12 cellular contexts compared by ENCODE assay signal in the genomic region with DNA sequence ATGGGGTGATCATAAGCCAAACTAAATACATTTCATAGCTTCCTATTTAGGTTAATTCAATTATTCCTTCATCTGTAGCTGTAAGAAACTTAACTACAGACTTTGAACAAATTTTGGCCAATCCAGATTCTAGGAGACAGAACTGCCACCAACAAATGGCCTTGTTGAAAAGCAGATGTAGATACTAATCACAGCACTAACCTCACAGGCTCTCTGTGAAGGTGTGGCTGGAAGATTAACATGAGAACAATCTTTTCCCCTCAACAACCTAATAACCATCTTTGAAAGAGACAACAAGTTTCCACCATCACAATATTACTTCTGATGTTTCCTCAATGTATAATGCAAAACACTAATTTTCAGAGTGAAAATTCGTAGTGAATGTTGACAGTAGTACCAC.
DNase-seq lines count a peak whose midpoint lies in the region; ATAC-seq and TF ChIP-seq lines count a peak whose summit lies in the region.
"Had no signal": no experiment of that assay in that cellular context is flagged by ENCODE, and none has a peak within 500 bp of the region (broad histone marks: within the 10 kb centered on the region; RNA-seq: fewer than 3 reads in every experiment).

No MANE protein-coding gene starts in this region.

- 77 to 89% (median 81%) methylated on average over 1 of the region's 1 CpG for WGBS in adrenal gland, 4 donors

- H3K27me3 Mint-ChIP-seq in activated naive CD4-positive, alpha-beta T cell treated with anti-CD3 and anti-CD28 coated beads, Interleukin-2, amount 50 U/mL, for 24 hours, result no peaks in the 10 kb centered on the region
- no peaks in the 10 kb centered on the region for H3K27me3 Mint-ChIP-seq in activated naive CD8-positive, alpha-beta T cell treated with anti-CD3 and anti-CD28 coated beads for 36 hours
- no peaks in the 10 kb centered on the region for H3K27me3 Mint-ChIP-seq in type B pancreatic cell

- TF ChIP-seq CTCF in type B pancreatic cell (conservative IDR thresholded peaks at IDR 0.05) (no peak), adrenal gland (IDR thresholded peaks at IDR 0.05) (no peak)

- peak overlapping the region; percentile 3 to 89 for H3K4me3 ChIP-seq in muscle layer of duodenum (ENCODE audit: low read depth in 1 of 2, low read length in 2 of 2)
- peak overlapping the region in 1 of 4 donors; percentile 96 for H3K4me3 ChIP-seq in adrenal gland

- peaks cover 71% of the 10 kb centered on the region for H3K4me1 Mint-ChIP-seq in activated naive CD4-positive, alpha-beta T cell treated with anti-CD3 and anti-CD28 coated beads, Interleukin-2, amount 50 U/mL, for 24 hours
- H3K4me1 Mint-ChIP-seq in activated naive CD8-positive, alpha-beta T cell treated with anti-CD3 and anti-CD28 coated beads for 36 hours, result peaks cover 54% of the 10 kb centered on the region
- peaks cover 41% of the 10 kb centered on the region for H3K4me1 Mint-ChIP-seq in type B pancreatic cell (ENCODE audit: unreplicated experiment)

- H3K36me3 Mint-ChIP-seq in activated naive CD4-positive, alpha-beta T cell treated with anti-CD3 and anti-CD28 coated beads, Interleukin-2, amount 50 U/mL, for 24 hours, result peaks cover 1% of the 10 kb centered on the region
- H3K36me3 Mint-ChIP-seq in activated naive CD8-positive, alpha-beta T cell treated with anti-CD3 and anti-CD28 coated beads for 36 hours, result peaks cover 1% of the 10 kb centered on the region
- H3K36me3 Mint-ChIP-seq in type B pancreatic cell, result no peaks in the 10 kb centered on the region

- no peak for DNase-seq in activated naive CD4-positive, alpha-beta T cell (lab: John Stamatoyannopoulos, UW)
- no peak for DNase-seq in activated naive CD8-positive, alpha-beta T cell treated with anti-CD3 and anti-CD28 coated beads for 36 hours
- DNase-seq in type B pancreatic cell (ENCODE audit: extremely low spot score, unreplicated experiment) (no peak), 8988T (no peak), adrenal gland (no peak)
- DNase-seq: caudate nucleus; NCI-H2107; SIG-M5; stimulated activated CD4-positive, alpha-beta T cell treated with anti-CD3 and anti-CD28 coated beads, Interleukin-2, amount 100 ng/mL, for 48 hours had no signal

- no peak for TF ChIP-seq POLR2A in adrenal gland (IDR thresholded peaks at IDR 0.05)

- H3K9me3 ChIP-seq in muscle layer of duodenum (ENCODE audit: control insufficient read depth in 1 of 2, low read length in 2 of 2), result no peaks in the 10 kb centered on the region
- no peaks in the 10 kb centered on the region for H3K9me3 ChIP-seq in adrenal gland (replicated peaks in 1 of 3)

- no peaks in the 10 kb centered on the region for H3K27me3 ChIP-seq in muscle layer of duodenum (ENCODE audit: low read depth, low read length)
- H3K27me3 ChIP-seq in adrenal gland, result no peaks in the 10 kb centered on the region

- H3K36me3 ChIP-seq in muscle layer of duodenum (ENCODE audit: control insufficient read depth in 1 of 2, insufficient read depth in 2 of 2, low read length in 2 of 2) (no peaks in the 10 kb centered on the region), adrenal gland (replicated peaks in 1 of 2) (no peaks in the 10 kb centered on the region)

- H3K4me1 ChIP-seq in muscle layer of duodenum (ENCODE audit: control insufficient read depth in 1 of 2, insufficient read depth in 2 of 2, low read length in 2 of 2), result peaks cover 11 to 12% of the 10 kb centered on the region in 2 donors
- H3K4me1 ChIP-seq in adrenal gland (replicated peaks in 1 of 2), result peaks cover 28 to 61% of the 10 kb centered on the region in 2 donors

- no peaks in the 10 kb centered on the region for H3K9me3 Mint-ChIP-seq in activated naive CD4-positive, alpha-beta T cell treated with anti-CD3 and anti-CD28 coated beads, Interleukin-2, amount 50 U/mL, for 24 hours
- H3K9me3 Mint-ChIP-seq in activated naive CD8-positive, alpha-beta T cell treated with anti-CD3 and anti-CD28 coated beads for 36 hours, result no peaks in the 10 kb centered on the region
- no peaks in the 10 kb centered on the region for H3K9me3 Mint-ChIP-seq in type B pancreatic cell

- intact Hi-C loops in adrenal gland (cut with DNase I), result loop anchor here (10.0 kb wide), 2 partner anchors 58 to 68 kb away; no protein-coding TSS in a partner anchor

- H3K27ac ChIP-seq in muscle layer of duodenum (ENCODE audit: low read length) (peak overlapping the region; percentile 97), adrenal gland (peak overlapping the region in 2 of 5 donors; percentile 18 to 98)

- peak overlapping the region; percentile 33 for H3K27ac Mint-ChIP-seq in activated naive CD4-positive, alpha-beta T cell treated with anti-CD3 and anti-CD28 coated beads, Interleukin-2, amount 50 U/mL, for 24 hours
- H3K27ac Mint-ChIP-seq in activated naive CD8-positive, alpha-beta T cell treated with anti-CD3 and anti-CD28 coated beads for 36 hours, result peak overlapping the region; percentile 42
- H3K27ac Mint-ChIP-seq in type B pancreatic cell, result peak overlapping the region; percentile 11

- peak overlapping the region; percentile 95 for H3K4me3 Mint-ChIP-seq in activated naive CD4-positive, alpha-beta T cell treated with anti-CD3 and anti-CD28 coated beads, Interleukin-2, amount 50 U/mL, for 24 hours
- peak overlapping the region; percentile 50 for H3K4me3 Mint-ChIP-seq in activated naive CD8-positive, alpha-beta T cell treated with anti-CD3 and anti-CD28 coated beads for 36 hours
- peak overlapping the region; percentile 98 for H3K4me3 Mint-ChIP-seq in type B pancreatic cell

- no peak for ATAC-seq in HG02884 (IDR thresholded peaks at IDR 0.05; ENCODE audit: unreplicated experiment)
